2 cellular contexts compared by ENCODE assay signal in the genomic region with DNA sequence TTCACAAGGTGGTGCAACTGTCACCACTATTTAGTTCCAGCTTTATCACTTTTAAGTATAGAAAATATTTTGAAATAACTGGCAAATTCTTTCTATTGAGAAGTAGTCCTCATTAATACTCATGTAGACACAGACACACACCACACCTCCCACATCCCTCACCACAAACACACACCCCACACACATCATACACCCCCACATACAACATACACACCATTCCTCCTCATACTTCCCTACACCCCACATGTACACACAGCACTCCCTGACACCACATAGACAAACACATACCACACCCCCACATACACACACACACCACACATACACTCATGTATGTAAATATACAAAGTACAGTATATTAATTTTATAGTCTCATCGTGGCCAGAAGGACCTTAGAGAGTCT.
TF ChIP-seq lines count a peak whose summit lies in the region.

No MANE protein-coding gene starts in this region.

TF ChIP-seq in HEK293, 187 proteins besides CTCF, POLR2A, EP300 and RAD21 (continued from another document):
- TF ChIP-seq, protein P1, sequence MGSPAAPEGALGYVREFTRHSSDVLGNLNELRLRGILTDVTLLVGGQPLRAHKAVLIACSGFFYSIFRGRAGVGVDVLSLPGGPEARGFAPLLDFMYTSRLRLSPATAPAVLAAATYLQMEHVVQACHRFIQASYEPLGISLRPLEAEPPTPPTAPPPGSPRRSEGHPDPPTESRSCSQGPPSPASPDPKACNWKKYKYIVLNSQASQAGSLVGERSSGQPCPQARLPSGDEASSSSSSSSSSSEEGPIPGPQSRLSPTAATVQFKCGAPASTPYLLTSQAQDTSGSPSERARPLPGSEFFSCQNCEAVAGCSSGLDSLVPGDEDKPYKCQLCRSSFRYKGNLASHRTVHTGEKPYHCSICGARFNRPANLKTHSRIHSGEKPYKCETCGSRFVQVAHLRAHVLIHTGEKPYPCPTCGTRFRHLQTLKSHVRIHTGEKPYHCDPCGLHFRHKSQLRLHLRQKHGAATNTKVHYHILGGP (tag by site-specific recombination; IDR thresholded peaks at IDR 0.05): 0 out of 2 replicates have a peak, but pooled peaks have one; percentile 6
- no peak for TF ChIP-seq ZNF530 (tag by site-specific recombination; IDR thresholded peaks at IDR 0.05; ENCODE audit: low read depth)
- no peak for TF ChIP-seq YY2 (tag by site-specific recombination; IDR thresholded peaks at IDR 0.05)
- TF ChIP-seq TCF7L2 (IDR thresholded peaks at IDR 0.05; ENCODE audit: borderline replicate concordance, low read depth, low read length): no peak
- no peak for TF ChIP-seq KLF8 (tag by site-specific recombination; IDR thresholded peaks at IDR 0.05)
TF ChIP-seq in HEK293: peak in this region for 3.

TF ChIP-seq in GM12878, 131 proteins besides CTCF, POLR2A, EP300 and RAD21 (continued from another document):
- TF ChIP-seq, protein P2, sequence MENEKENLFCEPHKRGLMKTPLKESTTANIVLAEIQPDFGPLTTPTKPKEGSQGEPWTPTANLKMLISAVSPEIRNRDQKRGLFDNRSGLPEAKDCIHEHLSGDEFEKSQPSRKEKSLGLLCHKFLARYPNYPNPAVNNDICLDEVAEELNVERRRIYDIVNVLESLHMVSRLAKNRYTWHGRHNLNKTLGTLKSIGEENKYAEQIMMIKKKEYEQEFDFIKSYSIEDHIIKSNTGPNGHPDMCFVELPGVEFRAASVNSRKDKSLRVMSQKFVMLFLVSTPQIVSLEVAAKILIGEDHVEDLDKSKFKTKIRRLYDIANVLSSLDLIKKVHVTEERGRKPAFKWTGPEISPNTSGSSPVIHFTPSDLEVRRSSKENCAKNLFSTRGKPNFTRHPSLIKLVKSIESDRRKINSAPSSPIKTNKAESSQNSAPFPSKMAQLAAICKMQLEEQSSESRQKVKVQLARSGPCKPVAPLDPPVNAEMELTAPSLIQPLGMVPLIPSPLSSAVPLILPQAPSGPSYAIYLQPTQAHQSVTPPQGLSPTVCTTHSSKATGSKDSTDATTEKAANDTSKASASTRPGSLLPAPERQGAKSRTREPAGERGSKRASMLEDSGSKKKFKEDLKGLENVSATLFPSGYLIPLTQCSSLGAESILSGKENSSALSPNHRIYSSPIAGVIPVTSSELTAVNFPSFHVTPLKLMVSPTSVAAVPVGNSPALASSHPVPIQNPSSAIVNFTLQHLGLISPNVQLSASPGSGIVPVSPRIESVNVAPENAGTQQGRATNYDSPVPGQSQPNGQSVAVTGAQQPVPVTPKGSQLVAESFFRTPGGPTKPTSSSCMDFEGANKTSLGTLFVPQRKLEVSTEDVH (IDR thresholded peaks at IDR 0.05; ENCODE audit: low read depth, partially characterized antibody): no peak
- TF ChIP-seq SUPT20H (IDR thresholded peaks at IDR 0.05; ENCODE audit: borderline replicate concordance, control insufficient read depth, low read depth, low read length) (no peak), POU2F2 (IDR thresholded peaks at IDR 0.05; ENCODE audit: borderline replicate concordance, low read depth, low read length) (no peak), JUND (IDR thresholded peaks at IDR 0.05; ENCODE audit: low read depth, low read length) (no peak), TCF3 (IDR thresholded peaks at IDR 0.05; ENCODE audit: borderline replicate concordance, insufficient read depth, low read depth, low read length) (no peak), HCFC1 (IDR thresholded peaks at IDR 0.05; ENCODE audit: low read length) (no peak), GABPA (IDR thresholded peaks at IDR 0.05; ENCODE audit: low read depth) (no peak), SREBF1 (IDR thresholded peaks at IDR 0.05; ENCODE audit: low read length) (no peak), FOS (IDR thresholded peaks at IDR 0.05; ENCODE audit: borderline replicate concordance, extremely low read depth, insufficient read length) (no peak), IKZF2 (IDR thresholded peaks at IDR 0.05) (peak in 1 of 2 experiments; percentile 31; a peak in 1 of 4 replicates), RELA (IDR thresholded peaks at IDR 0.05; ENCODE audit: borderline replicate concordance, partially characterized antibody) (no peak), NBN (IDR thresholded peaks at IDR 0.05) (peak; percentile 75), HDGF (IDR thresholded peaks at IDR 0.05) (peak; percentile 73; the same call in 1 of the 2 replicates), CHD1 (IDR thresholded peaks at IDR 0.05; ENCODE audit: low read depth, low read length) (no peak), FOXK2 (IDR thresholded peaks at IDR 0.05) (no peak), CREM (IDR thresholded peaks at IDR 0.05; ENCODE audit: low read depth) (no peak)
- TF ChIP-seq, protein P3, sequence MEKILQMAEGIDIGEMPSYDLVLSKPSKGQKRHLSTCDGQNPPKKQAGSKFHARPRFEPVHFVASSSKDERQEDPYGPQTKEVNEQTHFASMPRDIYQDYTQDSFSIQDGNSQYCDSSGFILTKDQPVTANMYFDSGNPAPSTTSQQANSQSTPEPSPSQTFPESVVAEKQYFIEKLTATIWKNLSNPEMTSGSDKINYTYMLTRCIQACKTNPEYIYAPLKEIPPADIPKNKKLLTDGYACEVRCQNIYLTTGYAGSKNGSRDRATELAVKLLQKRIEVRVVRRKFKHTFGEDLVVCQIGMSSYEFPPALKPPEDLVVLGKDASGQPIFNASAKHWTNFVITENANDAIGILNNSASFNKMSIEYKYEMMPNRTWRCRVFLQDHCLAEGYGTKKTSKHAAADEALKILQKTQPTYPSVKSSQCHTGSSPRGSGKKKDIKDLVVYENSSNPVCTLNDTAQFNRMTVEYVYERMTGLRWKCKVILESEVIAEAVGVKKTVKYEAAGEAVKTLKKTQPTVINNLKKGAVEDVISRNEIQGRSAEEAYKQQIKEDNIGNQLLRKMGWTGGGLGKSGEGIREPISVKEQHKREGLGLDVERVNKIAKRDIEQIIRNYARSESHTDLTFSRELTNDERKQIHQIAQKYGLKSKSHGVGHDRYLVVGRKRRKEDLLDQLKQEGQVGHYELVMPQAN (conservative IDR thresholded peaks at IDR 0.05): no peak
- TF ChIP-seq, protein P4, sequence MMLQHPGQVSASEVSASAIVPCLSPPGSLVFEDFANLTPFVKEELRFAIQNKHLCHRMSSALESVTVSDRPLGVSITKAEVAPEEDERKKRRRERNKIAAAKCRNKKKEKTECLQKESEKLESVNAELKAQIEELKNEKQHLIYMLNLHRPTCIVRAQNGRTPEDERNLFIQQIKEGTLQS (IDR thresholded peaks at IDR 0.05; ENCODE audit: borderline replicate concordance, extremely low read depth, low read depth, low read length): no peak
- TF ChIP-seq, protein P5, sequence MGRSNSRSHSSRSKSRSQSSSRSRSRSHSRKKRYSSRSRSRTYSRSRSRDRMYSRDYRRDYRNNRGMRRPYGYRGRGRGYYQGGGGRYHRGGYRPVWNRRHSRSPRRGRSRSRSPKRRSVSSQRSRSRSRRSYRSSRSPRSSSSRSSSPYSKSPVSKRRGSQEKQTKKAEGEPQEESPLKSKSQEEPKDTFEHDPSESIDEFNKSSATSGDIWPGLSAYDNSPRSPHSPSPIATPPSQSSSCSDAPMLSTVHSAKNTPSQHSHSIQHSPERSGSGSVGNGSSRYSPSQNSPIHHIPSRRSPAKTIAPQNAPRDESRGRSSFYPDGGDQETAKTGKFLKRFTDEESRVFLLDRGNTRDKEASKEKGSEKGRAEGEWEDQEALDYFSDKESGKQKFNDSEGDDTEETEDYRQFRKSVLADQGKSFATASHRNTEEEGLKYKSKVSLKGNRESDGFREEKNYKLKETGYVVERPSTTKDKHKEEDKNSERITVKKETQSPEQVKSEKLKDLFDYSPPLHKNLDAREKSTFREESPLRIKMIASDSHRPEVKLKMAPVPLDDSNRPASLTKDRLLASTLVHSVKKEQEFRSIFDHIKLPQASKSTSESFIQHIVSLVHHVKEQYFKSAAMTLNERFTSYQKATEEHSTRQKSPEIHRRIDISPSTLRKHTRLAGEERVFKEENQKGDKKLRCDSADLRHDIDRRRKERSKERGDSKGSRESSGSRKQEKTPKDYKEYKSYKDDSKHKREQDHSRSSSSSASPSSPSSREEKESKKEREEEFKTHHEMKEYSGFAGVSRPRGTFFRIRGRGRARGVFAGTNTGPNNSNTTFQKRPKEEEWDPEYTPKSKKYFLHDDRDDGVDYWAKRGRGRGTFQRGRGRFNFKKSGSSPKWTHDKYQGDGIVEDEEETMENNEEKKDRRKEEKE (IDR thresholded peaks at IDR 0.05): no peak
- TF ChIP-seq, protein P6, sequence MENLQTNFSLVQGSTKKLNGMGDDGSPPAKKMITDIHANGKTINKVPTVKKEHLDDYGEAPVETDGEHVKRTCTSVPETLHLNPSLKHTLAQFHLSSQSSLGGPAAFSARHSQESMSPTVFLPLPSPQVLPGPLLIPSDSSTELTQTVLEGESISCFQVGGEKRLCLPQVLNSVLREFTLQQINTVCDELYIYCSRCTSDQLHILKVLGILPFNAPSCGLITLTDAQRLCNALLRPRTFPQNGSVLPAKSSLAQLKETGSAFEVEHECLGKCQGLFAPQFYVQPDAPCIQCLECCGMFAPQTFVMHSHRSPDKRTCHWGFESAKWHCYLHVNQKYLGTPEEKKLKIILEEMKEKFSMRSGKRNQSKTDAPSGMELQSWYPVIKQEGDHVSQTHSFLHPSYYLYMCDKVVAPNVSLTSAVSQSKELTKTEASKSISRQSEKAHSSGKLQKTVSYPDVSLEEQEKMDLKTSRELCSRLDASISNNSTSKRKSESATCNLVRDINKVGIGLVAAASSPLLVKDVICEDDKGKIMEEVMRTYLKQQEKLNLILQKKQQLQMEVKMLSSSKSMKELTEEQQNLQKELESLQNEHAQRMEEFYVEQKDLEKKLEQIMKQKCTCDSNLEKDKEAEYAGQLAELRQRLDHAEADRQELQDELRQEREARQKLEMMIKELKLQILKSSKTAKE (IDR thresholded peaks at IDR 0.05; ENCODE audit: low read depth, poor library complexity, severe bottlenecking): no peak
TF ChIP-seq in GM12878: peak in this region for 5.
